In the genomic region with DNA sequence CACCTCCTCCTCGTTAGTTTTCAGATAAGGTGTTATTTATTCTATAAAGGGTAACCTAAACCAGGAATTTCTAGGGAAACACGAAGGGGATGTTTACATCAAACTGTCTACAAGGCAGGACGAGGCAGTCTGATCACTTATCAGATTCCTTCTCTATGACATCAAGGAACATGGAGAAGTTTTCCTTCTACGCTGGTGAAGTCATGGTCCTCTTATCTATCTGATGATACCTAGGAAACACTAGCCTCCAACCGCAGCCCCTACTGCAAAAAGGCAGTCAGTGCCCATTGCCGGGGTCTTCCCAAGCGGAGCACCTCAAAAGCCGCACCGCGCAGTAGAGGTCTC, we compare ENCODE assay signal across 8 cellular contexts. TPM values are rescaled to one million over a fixed set of nuclear protein-coding genes. Genes with fewer than 3 reads are reported as not detected.
DNase-seq lines count a peak whose midpoint lies in the region; ATAC-seq, FAIRE-seq and TF ChIP-seq lines count a peak whose summit lies in the region.

No MANE protein-coding gene starts in this region.

- peak overlapping the region; percentile 72 for H2AFZ ChIP-seq in astrocyte (ENCODE audit: low read depth, low read length)

- H3K27ac ChIP-seq in astrocyte (ENCODE audit: low read depth, low read length) (peak overlapping the region; percentile 96), iPS-18a (ENCODE audit: low read length) (no peak overlapping the region)
- no peak overlapping the region for H3K27ac ChIP-seq in CD4-positive, alpha-beta T cell (ENCODE audit: low read depth, low read length)

- H3K4me1 ChIP-seq in HAP-1: peaks cover 71% of the 10 kb centered on the region
- peaks cover 14% of the 10 kb centered on the region for H3K4me1 ChIP-seq in astrocyte (ENCODE audit: insufficient read depth, low read length)
- H3K4me1 ChIP-seq in iPS-18a (ENCODE audit: control insufficient read depth, low read depth, low read length): peaks cover 15% of the 10 kb centered on the region
- peaks cover 21% of the 10 kb centered on the region for H3K4me1 ChIP-seq in skeletal muscle satellite cell (ENCODE audit: control insufficient read depth, insufficient read depth, low read length)

- peak overlapping the region; percentile 96 for H3K27ac Mint-ChIP-seq in astrocyte (ENCODE audit: unreplicated experiment)
- H3K27ac Mint-ChIP-seq in CD4-positive, alpha-beta T cell: no peak overlapping the region

- H4K20me1 ChIP-seq in astrocyte (ENCODE audit: insufficient read depth, low read length): no peaks in the 10 kb centered on the region

- intact Hi-C loops in CD4-positive, alpha-beta T cell (cut with DNase I, micrococcal nuclease): loop anchor here in 1 of 2 experiments (10.0 kb wide), 1 partner anchor 53 kb away; no protein-coding TSS in a partner anchor

- no peaks in the 10 kb centered on the region for H3K36me3 ChIP-seq in HAP-1 (replicated peaks)
- H3K36me3 ChIP-seq in astrocyte (ENCODE audit: insufficient read depth, low read length): no peaks in the 10 kb centered on the region
- H3K36me3 ChIP-seq in iPS-18a (ENCODE audit: control insufficient read depth, low read depth, low read length): no peaks in the 10 kb centered on the region
- no peaks in the 10 kb centered on the region for H3K36me3 ChIP-seq in skeletal muscle satellite cell (ENCODE audit: insufficient read depth, low read length)

- no peaks in the 10 kb centered on the region for H3K9me3 ChIP-seq in HAP-1
- no peaks in the 10 kb centered on the region for H3K9me3 ChIP-seq in astrocyte (ENCODE audit: insufficient read depth, low read depth, low read length)
- H3K9me3 ChIP-seq in iPS-18a (ENCODE audit: control insufficient read depth, low read depth, low read length): no peaks in the 10 kb centered on the region
- H3K9me3 ChIP-seq in skeletal muscle satellite cell (replicated peaks; ENCODE audit: low read length): no peaks in the 10 kb centered on the region
- no peaks in the 10 kb centered on the region for H3K9me3 ChIP-seq in CD4-positive, alpha-beta T cell (ENCODE audit: control insufficient read depth, low read length)

- no peak for ATAC-seq in HG02759 (IDR thresholded peaks at IDR 0.05; ENCODE audit: unreplicated experiment)
- no peak for ATAC-seq in CD4-positive, alpha-beta T cell (ENCODE audit: poor library complexity)

- POLR2A ChIA-PET in CD4-positive, alpha-beta T cell (lab: Charles Lee): no interaction called here

- H3K9me3 Mint-ChIP-seq in astrocyte (ENCODE audit: unreplicated experiment): no peaks in the 10 kb centered on the region
- H3K9me3 Mint-ChIP-seq in CD4-positive, alpha-beta T cell: no peaks in the 10 kb centered on the region

- in situ Hi-C loops in HAP-1 (cut with MboI; ENCODE audit: low sequenced_read_pairs): no loop called here

- H3K4me3 ChIP-seq in HAP-1 (peak overlapping the region; percentile 42), astrocyte (ENCODE audit: insufficient read depth, low read depth, low read length) (peak overlapping the region; percentile 75), iPS-18a (ENCODE audit: low read length) (peak overlapping the region; percentile 68), skeletal muscle satellite cell (ENCODE audit: low read length) (peak overlapping the region; percentile 90)

- DNase-seq in HAP-1 (ENCODE audit: low spot score in 2 of 2): no peak
- peak; percentile 83 for DNase-seq in astrocyte (ENCODE audit: low read depth)
- no peak for DNase-seq in CD4-positive, alpha-beta T cell
- DNase-seq in activated naive CD4-positive, alpha-beta T cell (lab: John Stamatoyannopoulos, UW): no peak
- DNase-seq in hippocampal formation (lab: John Stamatoyannopoulos, UW): no peak

- no peaks in the 10 kb centered on the region for H3K36me3 Mint-ChIP-seq in astrocyte (ENCODE audit: low read depth, unreplicated experiment)
- no peaks in the 10 kb centered on the region for H3K36me3 Mint-ChIP-seq in CD4-positive, alpha-beta T cell (ENCODE audit: low read depth)

- TF ChIP-seq CTCF in astrocyte (IDR thresholded peaks at IDR 0.05; ENCODE audit: insufficient read depth, low read depth, low read length): no peak
- TF ChIP-seq CTCF in CD4-positive, alpha-beta T cell (IDR thresholded peaks at IDR 0.05): no peak

- H3K4me3 Mint-ChIP-seq in astrocyte (ENCODE audit: unreplicated experiment): peak overlapping the region; percentile 95
- H3K4me3 Mint-ChIP-seq in CD4-positive, alpha-beta T cell: no peak overlapping the region

- FAIRE-seq in astrocyte (lab: Jason Lieb, UNC): peak; percentile 32

- H3K79me2 ChIP-seq in astrocyte (ENCODE audit: insufficient read depth, low read length): peaks cover 57% of the 10 kb centered on the region

- H3K9ac ChIP-seq in astrocyte (ENCODE audit: low read length) (peak overlapping the region; percentile 92), iPS-18a (ENCODE audit: low read length) (peak overlapping the region; percentile 64), skeletal muscle satellite cell (ENCODE audit: low read depth, low read length) (peak overlapping the region; percentile 88)

- no peaks in the 10 kb centered on the region for H3K27me3 Mint-ChIP-seq in astrocyte (ENCODE audit: low read depth, unreplicated experiment)
- H3K27me3 Mint-ChIP-seq in CD4-positive, alpha-beta T cell: peaks cover 26% of the 10 kb centered on the region

- no peaks in the 10 kb centered on the region for H3K27me3 ChIP-seq in HAP-1 (ENCODE audit: low read depth)
- no peaks in the 10 kb centered on the region for H3K27me3 ChIP-seq in astrocyte (ENCODE audit: insufficient read depth, low read length)
- H3K27me3 ChIP-seq in iPS-18a (ENCODE audit: control insufficient read depth, insufficient read depth, low read length): no peaks in the 10 kb centered on the region
- no peaks in the 10 kb centered on the region for H3K27me3 ChIP-seq in skeletal muscle satellite cell (ENCODE audit: control insufficient read depth, insufficient read depth, low read length)
- peaks cover 14% of the 10 kb centered on the region for H3K27me3 ChIP-seq in CD4-positive, alpha-beta T cell (ENCODE audit: control insufficient read depth, insufficient read depth, low read length)

- peak overlapping the region; percentile 91 for H3K4me2 ChIP-seq in astrocyte (ENCODE audit: low read length)
- H3K4me2 ChIP-seq in skeletal muscle satellite cell (ENCODE audit: low read length): peak overlapping the region; percentile 98

- CTCF ChIA-PET in CD4-positive, alpha-beta T cell (lab: Charles Lee): no interaction called here

- H3K4me1 Mint-ChIP-seq in astrocyte (ENCODE audit: low read depth, unreplicated experiment): peaks cover 37% of the 10 kb centered on the region
- no peaks in the 10 kb centered on the region for H3K4me1 Mint-ChIP-seq in CD4-positive, alpha-beta T cell (ENCODE audit: low read depth)

RNA-seq across cellular contexts. Expression of gene MPDZ, which starts 1.5 kb away (rescaled TPM):
- total RNA-seq in astrocyte: 27.2 and 31.0 TPM in 2 replicates
- total RNA-seq in skeletal muscle satellite cell (2012; rRNA removed): 17.3 and 19.5 TPM in 2 replicates
- not detected for total RNA-seq in CD4-positive, alpha-beta T cell

Comparison
In these comparisons a context has a peak if more than half of its experiments do, and no peak if none do; other contexts are left out.
1. RNA of gene MPDZ, which starts 1.5 kb away (total RNA-seq): 27.2 to 31.0 TPM in astrocyte; not detected in CD4-positive, alpha-beta T cell; every median in the first group is over 10 times any median in the second.
2. Peak in every context shown above with its lines, with median percentiles within 50 percentile points of each other: H3K4me3 ChIP-seq and H3K9ac ChIP-seq.